Comparison of ENCODE assay signal across 8 cellular contexts in genomic region chr1:147494998-147495580, GRCh38. TPM values are rescaled to one million over a fixed set of nuclear protein-coding genes. Genes with fewer than 3 reads are reported as not detected.
A peak's percentile ranks its signal among the peaks of the same experiment; 100 is the strongest.
DNase-seq lines count a peak whose midpoint lies in the region; ATAC-seq and TF ChIP-seq lines count a peak whose summit lies in the region.

No MANE protein-coding gene starts in this region.

- H3K4me1 ChIP-seq in HCT116 (ENCODE audit: control insufficient read depth in 1 of 2, insufficient read depth in 2 of 2, low read length in 2 of 2) (no peaks in the 10 kb centered on the region; a peak in 1 of 4 replicates), adrenal gland (replicated peaks in 1 of 2) (peaks cover 3 to 6% of the 10 kb centered on the region in 2 donors), left ventricle myocardium inferior (peaks cover 24% of the 10 kb centered on the region)

- H3K27ac ChIP-seq in HCT116 (ENCODE audit: low read depth, low read length), result no peak overlapping the region
- H3K27ac ChIP-seq in adrenal gland, result no peak overlapping the region
- H3K27ac ChIP-seq in left ventricle myocardium inferior (replicated peaks), result no peak overlapping the region

- H3K36me3 ChIP-seq in HCT116 (ENCODE audit: control insufficient read depth in 1 of 2, insufficient read depth in 2 of 2, low read length in 2 of 2) (no peaks in the 10 kb centered on the region), adrenal gland (replicated peaks in 1 of 2) (no peaks in the 10 kb centered on the region), left ventricle myocardium inferior (no peaks in the 10 kb centered on the region)

- H3K27me3 ChIP-seq in HCT116 (ENCODE audit: insufficient read depth, low read length), result no peaks in the 10 kb centered on the region
- no peaks in the 10 kb centered on the region for H3K27me3 ChIP-seq in adrenal gland
- no peaks in the 10 kb centered on the region for H3K27me3 ChIP-seq in left ventricle myocardium inferior (ENCODE audit: low read depth)

- H3K4me3 ChIP-seq in HCT116 (replicated peaks in 1 of 2; ENCODE audit: low read depth in 1 of 2, low read length in 2 of 2), result no peak overlapping the region
- no peak overlapping the region for H3K4me3 ChIP-seq in adrenal gland
- H3K4me3 ChIP-seq in left ventricle myocardium inferior, result no peak overlapping the region
- no peak overlapping the region for H3K4me3 ChIP-seq in skeletal muscle cell (ENCODE audit: low read depth, low read length)

- WGBS in adrenal gland, 4 donors, result 8 to 18% (median 10%) methylated on average over 9 of the region's 9 CpGs

- H3K9me3 ChIP-seq in HCT116 (ENCODE audit: control insufficient read depth in 1 of 2, insufficient read depth in 1 of 2, low read depth in 1 of 2, low read length in 2 of 2) (no peaks in the 10 kb centered on the region), adrenal gland (replicated peaks in 1 of 3) (no peaks in the 10 kb centered on the region), left ventricle myocardium inferior (replicated peaks) (no peaks in the 10 kb centered on the region)

- RAD21 ChIA-PET in HCT116 (lab: Charles Lee; ENCODE audit: low non-redundant PET in 1 of 2, low total read pairs in 2 of 2, uncharacterized antibody in 2 of 2, unreplicated experiment in 2 of 2), result no interaction called here

- ATAC-seq in HCT116, result peak; percentile 99
- no peak for ATAC-seq in HG02623 (IDR thresholded peaks at IDR 0.05; ENCODE audit: unreplicated experiment)

- TF ChIP-seq RAD21 in HCT116 (IDR thresholded peaks at IDR 0.05; ENCODE audit: low read depth), result peak; percentile 94

- no peak overlapping the region for H3K9ac ChIP-seq in HCT116 (ENCODE audit: low read length)

- TF ChIP-seq CTCF in HCT116 (IDR thresholded peaks at IDR 0.05 in 2 of 3, conservative IDR thresholded peaks at IDR 0.05 in 1 of 3; ENCODE audit: borderline replicate concordance in 1 of 3, insufficient read depth in 1 of 3, low read depth in 2 of 3, low read length in 2 of 3), result peak; percentile 83 to 95 (median 94)
- TF ChIP-seq CTCF in adrenal gland (IDR thresholded peaks at IDR 0.05), result peak; percentile 89 to 96 (median 96)
- TF ChIP-seq CTCF in left ventricle myocardium inferior (IDR thresholded peaks at IDR 0.05; ENCODE audit: borderline replicate concordance), result peak; percentile 98

- H3K9me2 ChIP-seq in HCT116 (ENCODE audit: insufficient read depth), result no peaks in the 10 kb centered on the region

- no peak overlapping the region; the same call in 1 of the 2 replicates for H3K4me2 ChIP-seq in HCT116 (ENCODE audit: low read length)

- DNase-seq in GM03348 (ENCODE audit: low spot score), result peak; percentile 85
- peak; percentile 72 for DNase-seq in HCT116 (ENCODE audit: low read depth, low spot score)
- peak; percentile 82 for DNase-seq in NCI-H1092 treated with DMSO at 0.1 percent for 48 hours (lab: John Stamatoyannopoulos, UW)
- DNase-seq in T follicular helper cell (ENCODE audit: low read depth), result peak; percentile 52
- DNase-seq in adrenal gland, result peak; percentile 76 to 91 (median 85)
- DNase-seq in left ventricle myocardium inferior, result peak; percentile 56
- peak; percentile 36 for DNase-seq in skeletal muscle cell (ENCODE audit: low read depth)

- CTCF ChIA-PET in HCT116 (lab: Charles Lee), result interaction anchor here (0.7 to 2.0 kb wide), 3 partner anchors 37 to 221 kb away, joined by 3 to 7 read pairs (median 4); no protein-coding TSS in a partner anchor

- no TSS peak for BruUV-seq in HCT116 (replicated peaks; lab: Mats Ljungman, UMichigan)

- intact Hi-C loops in HCT116 (cut with micrococcal nuclease) (loop anchor here (1.0 to 5.0 kb wide), 4 partner anchors 132 to 395 kb away; no protein-coding TSS in a partner anchor), adrenal gland (cut with DNase I) (loop anchor here (5.0 kb wide), 2 partner anchors 132 to 147 kb away; no protein-coding TSS in a partner anchor), left ventricle myocardium inferior (cut with micrococcal nuclease) (loop anchor here (5.0 kb wide), 2 partner anchors 132 to 397 kb away; no protein-coding TSS in a partner anchor)

- no peaks in the 10 kb centered on the region for H3K79me2 ChIP-seq in HCT116 (ENCODE audit: insufficient read depth, low read length)

- POLR2A ChIA-PET in HCT116 (lab: Charles Lee), result no interaction called here

- peak overlapping the region; percentile 39 for H2AFZ ChIP-seq in HCT116 (ENCODE audit: low read depth, low read length, poor library complexity, severe bottlenecking)

- H4K20me1 ChIP-seq in HCT116 (ENCODE audit: insufficient read depth), result no peaks in the 10 kb centered on the region

- TF ChIP-seq POLR2A in HCT116 (IDR thresholded peaks at IDR 0.05; ENCODE audit: borderline replicate concordance, extremely low read depth, insufficient read depth, insufficient read length) (no peak), adrenal gland (IDR thresholded peaks at IDR 0.05) (no peak)

TF ChIP-seq in HCT116, 20 proteins besides CTCF, POLR2A, EP300 and RAD21:
- no peak for TF ChIP-seq ELF1 (IDR thresholded peaks at IDR 0.05; ENCODE audit: borderline replicate concordance, low read depth)
- TF ChIP-seq MAX (IDR thresholded peaks at IDR 0.05), result peak; percentile 45
- peak; percentile 41 for TF ChIP-seq YY1 (IDR thresholded peaks at IDR 0.05; ENCODE audit: extremely low read depth, insufficient replicate concordance, low read depth, low read length)
TF ChIP-seq in HCT116: peak in this region for 2.

RNA-seq across cellular contexts. Expression of gene BCL9, which starts 46.2 kb away (rescaled TPM):
- total RNA-seq in HCT116 (2021; ENCODE audit: unreplicated experiment) (31.5 TPM), adrenal gland (10 to 100 TPM in 7 of 8 donors, 1 to 10 TPM in 1; 7.2 to 30.1 (median 21.4) TPM), left ventricle myocardium inferior (12.0 TPM)
- 11.5 and 14.6 TPM in 2 replicates for polyA plus RNA-seq in HCT116 (2012)
- polyA plus RNA-seq in adrenal gland, result 10 to 100 TPM in 1 of 3 donors, 1 to 10 TPM in 2; 4.1 to 25.5 (median 9.3) TPM
